8 cellular contexts compared by ENCODE assay signal in genomic region chr11:87037450-87038234, GRCh38. TPM values are rescaled to one million over a fixed set of nuclear protein-coding genes. Genes with fewer than 3 reads are reported as not detected.
DNase-seq lines count a peak whose midpoint lies in the region; ATAC-seq and TF ChIP-seq lines count a peak whose summit lies in the region.

TMEM135 (plus strand) TSS chr11:87037934; CDS start chr11:87038046, 112 bp downstream.

- ATAC-seq in GM18498 (IDR thresholded peaks at IDR 0.05; ENCODE audit: unreplicated experiment) (peak; percentile 99), HG02885 (IDR thresholded peaks at IDR 0.05; ENCODE audit: poor library complexity, unreplicated experiment) (peak; percentile 98), left cardiac atrium (peak; percentile 98 to 99), upper lobe of left lung (ENCODE audit: low FRiP score in 2 of 2) (peak; percentile 99)

- peak within 1 kb of the TSS; percentile 83 to 94 (median 93) for H3K27ac ChIP-seq in upper lobe of left lung

- DNase-seq in NCI-H1694 (lab: John Stamatoyannopoulos, UW), result peak; percentile 59
- DNase-seq in amniotic epithelial cell (ENCODE audit: low read depth), result peak; percentile 93
- DNase-seq in left cardiac atrium, result peak; percentile 95
- peak; percentile 97 for DNase-seq in posterior vena cava (ENCODE audit: low spot score)
- peak; percentile 96 to 99 for DNase-seq in upper lobe of left lung

- H3K4me1 ChIP-seq in upper lobe of left lung, result peaks cover 14 to 37% (median 34%) of the 10 kb centered on the region in 4 donors

- H3K36me3 ChIP-seq in upper lobe of left lung, result no peaks in the 10 kb centered on the region

- peak in 2 of 4 donors; percentile 12 to 56 for TF ChIP-seq EP300 in upper lobe of left lung (IDR thresholded peaks at IDR 0.05)

- peak in 2 of 6 experiments; percentile 5 to 21 for TF ChIP-seq CTCF in upper lobe of left lung (IDR thresholded peaks at IDR 0.05)

- H3K9me3 ChIP-seq in upper lobe of left lung, result no peaks in the 10 kb centered on the region

- intact Hi-C loops in T-helper 1 cell treated with Interleukin-12 subunit alpha and Interleukin-12 subunit beta and Interleukin-4 antibody, amounts not matched to agents 30 ng/mL and 1 ng/mL, for 36 hours (cut with micrococcal nuclease), result loop anchor here (1.0 to 10.0 kb wide), 12 partner anchors 44 to 1409 kb away; partner anchors contain the start of genes CTSC, HIKESHI, PICALM and TMEM126A
- intact Hi-C loops in left cardiac atrium (cut with DNase I) (loop anchor here (5.0 to 10.0 kb wide), 3 partner anchors 53 to 93 kb away; partner anchors contain the start of gene FZD4 (in 1 of the 2)), posterior vena cava (cut with DNase I) (no loop called here)

- peak in 3 of 4 donors; percentile 41 to 91 (median 80) for TF ChIP-seq POLR2A in upper lobe of left lung (IDR thresholded peaks at IDR 0.05)

- H3K27me3 ChIP-seq in upper lobe of left lung, result no peaks in the 10 kb centered on the region

- H3K4me3 ChIP-seq in upper lobe of left lung, result peak within 1 kb of the TSS; percentile 71 to 93 (median 76)

- 0 to 1% methylated on average over 19 to 51 of the region's 66 CpGs for WGBS in upper lobe of left lung, 2 donors

RNA-seq across cellular contexts. Expression of gene TMEM135, which starts in this region (rescaled TPM):
- 31.9 and 33.9 TPM in 2 replicates for total RNA-seq in T-helper 1 cell treated with Interleukin-12 subunit alpha and Interleukin-12 subunit beta and Interleukin-4 antibody, amounts not matched to agents 30 ng/mL and 1 ng/mL, for 36 hours
- total RNA-seq in left cardiac atrium (10 to 100 TPM; 23.1 to 30.8 TPM), posterior vena cava (10 to 100 TPM; 16.2 to 25.2 TPM), upper lobe of left lung (10 to 100 TPM; 12.6 to 33.5 (median 19.1) TPM)

Comparison
In these comparisons a context has a peak if more than half of its experiments do, and no peak if none do; other contexts are left out.
1. Peak in every context shown above with its lines: DNase-seq, ATAC-seq, H3K4me3 ChIP-seq and H3K27ac ChIP-seq.
2. intact Hi-C loops: an anchor here in T-helper 1 cell treated with Interleukin-12 subunit alpha and Interleukin-12 subunit beta and Interleukin-4 antibody, amounts not matched to agents 30 ng/mL and 1 ng/mL, for 36 hours (1.0 to 10.0 kb wide) and left cardiac atrium (5.0 to 10.0 kb wide); none called in posterior vena cava.